In genomic region chr12:92144045-92144630, GRCh38 we compare ENCODE assay signal across 8 cellular contexts.
DNase-seq lines count a peak whose midpoint lies in the region; ATAC-seq and TF ChIP-seq lines count a peak whose summit lies in the region.

No MANE protein-coding gene starts in this region.

- TF ChIP-seq CTCF in DOHH2 (IDR thresholded peaks at IDR 0.05; ENCODE audit: low read depth, low read length, poor library complexity, severe bottlenecking) (peak; percentile 79), retinal pigment epithelial cell (conservative IDR thresholded peaks at IDR 0.05; ENCODE audit: low read depth, low read length) (peak; percentile 83)

- H4K20me1 ChIP-seq in DOHH2 (ENCODE audit: control insufficient read depth, insufficient read depth, low read depth, low read length), result peaks cover 54% of the 10 kb centered on the region

- H3K27ac ChIP-seq in DOHH2 (ENCODE audit: low read depth, low read length), result peak overlapping the region; percentile 75

- peaks cover 97% of the 10 kb centered on the region for H3K79me2 ChIP-seq in DOHH2 (ENCODE audit: control insufficient read depth, low read length)

- peaks cover 88% of the 10 kb centered on the region for H3K36me3 ChIP-seq in DOHH2 (ENCODE audit: control insufficient read depth, low read length)

- H3K9me3 ChIP-seq in DOHH2 (ENCODE audit: control insufficient read depth, insufficient read depth, low read length), result no peaks in the 10 kb centered on the region

- H3F3A ChIP-seq in DOHH2 (ENCODE audit: control insufficient read depth, insufficient read depth), result peaks cover 29% of the 10 kb centered on the region

- H3K4me1 ChIP-seq in DOHH2 (ENCODE audit: control insufficient read depth, low read length), result peaks cover 34% of the 10 kb centered on the region

- DNase-seq in NCI-H2029 (lab: John Stamatoyannopoulos, UW) (peak; percentile 91), T1000 (lab: John Stamatoyannopoulos, UW) (peak; percentile 94), astrocyte of the hippocampus (ENCODE audit: low read depth, low spot score) (peak; percentile 90), hypothalamus (lab: John Stamatoyannopoulos, UW) (peak in 41 of 51 donors; percentile 1 to 85 (median 35)), retinal pigment epithelial cell (ENCODE audit: low read depth) (peak; percentile 83)

- H3K9me2 ChIP-seq in DOHH2 (replicated peaks; ENCODE audit: control insufficient read depth, low read length), result no peaks in the 10 kb centered on the region

- no peaks in the 10 kb centered on the region for H3K27me3 ChIP-seq in DOHH2 (ENCODE audit: control insufficient read depth, low read length)

- H3K4me2 ChIP-seq in DOHH2 (ENCODE audit: low read length), result peak overlapping the region; percentile 94

- ATAC-seq in HG02571 (IDR thresholded peaks at IDR 0.05; ENCODE audit: unreplicated experiment) (peak; percentile 15), GM21825 (IDR thresholded peaks at IDR 0.05; ENCODE audit: unreplicated experiment) (no peak)

- H3K4me3 ChIP-seq in DOHH2 (ENCODE audit: low read length) (peak overlapping the region; percentile 94), retinal pigment epithelial cell (ENCODE audit: low read length) (peak overlapping the region; percentile 82)

Comparison
In these comparisons a context has a peak if more than half of its experiments do, and no peak if none do; other contexts are left out.
1. DNase-seq: peak in every context shown above with its lines; median percentile 94 in T1000; 91 in NCI-H2029; 90 in astrocyte of the hippocampus; 83 in retinal pigment epithelial cell; 35 in hypothalamus.